Comparison of ENCODE assay signal across 15 cellular contexts in genomic region chr3:98705212-98705611, GRCh38. TPM values are rescaled to one million over a fixed set of nuclear protein-coding genes. Genes with fewer than 3 reads are reported as not detected.
DNase-seq lines count a peak whose midpoint lies in the region; TF ChIP-seq lines count a peak whose summit lies in the region.
"Had no signal": no experiment of that assay in that cellular context is flagged by ENCODE, and none has a peak within 500 bp of the region (broad histone marks: within the 10 kb centered on the region; RNA-seq: fewer than 3 reads in every experiment).

No MANE protein-coding gene starts in this region.

- peaks cover 6% of the 10 kb centered on the region for H3K27me3 ChIP-seq in osteoblast (ENCODE audit: insufficient read depth, low read length)
- no peaks in the 10 kb centered on the region for H3K27me3 ChIP-seq in uterus
- H3K27me3 ChIP-seq: BLaER1 had no signal

- no peak overlapping the region for H2AFZ ChIP-seq in osteoblast (ENCODE audit: low read length)
- H2AFZ ChIP-seq: GM23338 had no signal

- H3K27ac Mint-ChIP-seq in chondrocyte (ENCODE audit: unreplicated experiment), result peak overlapping the region; percentile 46
- H3K27ac Mint-ChIP-seq: CD4-positive, CD25-positive, alpha-beta regulatory T cell; GM23338 had no signal

- H4K20me1 ChIP-seq in osteoblast (ENCODE audit: insufficient read depth, low read length), result no peaks in the 10 kb centered on the region
- H4K20me1 ChIP-seq: BLaER1 had no signal

- no peak for TF ChIP-seq POLR2A in uterus (IDR thresholded peaks at IDR 0.05)

- no peaks in the 10 kb centered on the region for H3K36me3 Mint-ChIP-seq in chondrocyte (ENCODE audit: low read depth)
- H3K36me3 Mint-ChIP-seq: CD4-positive, CD25-positive, alpha-beta regulatory T cell had no signal

- TF ChIP-seq CTCF in chondrocyte (IDR thresholded peaks at IDR 0.05) (no peak), osteoblast (IDR thresholded peaks at IDR 0.05; ENCODE audit: extremely low read depth, low read depth, low read length) (no peak), uterus (IDR thresholded peaks at IDR 0.05) (no peak)

- H3K4me3 Mint-ChIP-seq in chondrocyte (ENCODE audit: unreplicated experiment), result peak overlapping the region; percentile 21
- H3K4me3 Mint-ChIP-seq: CD4-positive, CD25-positive, alpha-beta regulatory T cell; GM23338; H9 had no signal

- H3K9me3 Mint-ChIP-seq in chondrocyte (ENCODE audit: low read depth), result no peaks in the 10 kb centered on the region
- H3K9me3 Mint-ChIP-seq: GM23338, H9 had no signal

- H3K79me2 ChIP-seq in osteoblast (ENCODE audit: insufficient read depth, low read length), result no peaks in the 10 kb centered on the region

- H3K4me2 ChIP-seq in osteoblast (ENCODE audit: insufficient read depth, low read length), result peak overlapping the region; percentile 33
- H3K4me2 ChIP-seq: A549, BLaER1, GM23338 had no signal

- H3K4me1 Mint-ChIP-seq in chondrocyte (ENCODE audit: low read depth), result peaks cover 17% of the 10 kb centered on the region
- H3K4me1 Mint-ChIP-seq: CD4-positive, CD25-positive, alpha-beta regulatory T cell had no signal

- H3K27ac ChIP-seq in osteoblast (ENCODE audit: low read depth, low read length), result no peak overlapping the region
- H3K27ac ChIP-seq in uterus, result no peak overlapping the region
- H3K27ac ChIP-seq: A549, BLaER1 had no signal

- H3K36me3 ChIP-seq in osteoblast (ENCODE audit: insufficient read depth, low read length) (no peaks in the 10 kb centered on the region), uterus (no peaks in the 10 kb centered on the region)
- H3K36me3 ChIP-seq: BLaER1 had no signal

- H3K4me1 ChIP-seq in osteoblast (ENCODE audit: insufficient read depth, low read length), result peaks cover 8% of the 10 kb centered on the region
- no peaks in the 10 kb centered on the region for H3K4me1 ChIP-seq in uterus
- H3K4me1 ChIP-seq: A549 had no signal

- H3K9me3 ChIP-seq in osteoblast (ENCODE audit: low read depth, low read length) (no peaks in the 10 kb centered on the region), uterus (no peaks in the 10 kb centered on the region)
- H3K9me3 ChIP-seq: A549, BLaER1 had no signal

- H3K27me3 Mint-ChIP-seq in chondrocyte (ENCODE audit: low read depth), result peaks cover 5% of the 10 kb centered on the region

- intact Hi-C loops in uterus (cut with DNase I; ENCODE audit: low total_unique reads), result no loop called here

- H3K4me3 ChIP-seq in osteoblast (ENCODE audit: insufficient read depth, low read length) (no peak overlapping the region), uterus (no peak overlapping the region)
- H3K4me3 ChIP-seq: A549, BLaER1, GM12878, GM23338, K562 had no signal

- DNase-seq in HCEC 1CT (peak; percentile 82), chondrocyte (ENCODE audit: low spot score) (no peak), osteoblast (ENCODE audit: insufficient read length, low spot score, missing footprints) (no peak), OCI-M1 (lab: John Stamatoyannopoulos, UW) (no peak), NCI-H187 treated with DMSO at 0.1 percent for 48 hours (lab: John Stamatoyannopoulos, UW) (no peak), uterus (no peak)
- DNase-seq: AML-193; CD4-positive, CD25-positive, alpha-beta regulatory T cell; H9 had no signal

RNA-seq across cellular contexts. Expression of gene ST3GAL6, which starts 57.9 kb away (rescaled TPM):
- total RNA-seq in chondrocyte (0.32 TPM in 1 of 3 replicates, not detected in the others), osteoblast (2.2 and 2.7 TPM in 2 replicates), uterus (10 to 100 TPM in 2 of 4 donors, 1 to 10 TPM in 2; 1.8 to 14.9 (median 9.6) TPM)
- total RNA-seq: G401, K562 had no signal
